In genomic region chr20:58599966-58600365, GRCh38 we compare ENCODE assay signal across 21 cellular contexts.
"Had no signal": no experiment of that assay in that cellular context is flagged by ENCODE, and none has a peak within 500 bp of the region (broad histone marks: within the 10 kb centered on the region; RNA-seq: fewer than 3 reads in every experiment).

No MANE protein-coding gene starts in this region.

- H3K27me3 ChIP-seq: SJSA1 had no signal

- H3K9me3 ChIP-seq: SJSA1 had no signal

- H3K36me3 ChIP-seq: SJSA1 had no signal

- H3K27ac ChIP-seq: HL-60, SJSA1, SK-N-MC had no signal

- H3K4me3 ChIP-seq: SJSA1, SK-N-MC had no signal

- ATAC-seq: Panc1, PC-3 had no signal

- DNase-seq: KBM-7; MV-4-11; NCI-H1092; NCI-H1105 treated with DMSO at 0.1 percent for 48 hours; NCI-H1417 treated with DMSO at 0.1 percent for 48 hours; NCI-H146; NCI-H1694 treated with DMSO at 0.1 percent for 48 hours; NCI-H1930; NCI-H2081; NCI-H2107; NCI-H2227 treated with DMSO at 0.1 percent for 48 hours; NCI-H526 treated with DMSO at 0.1 percent for 48 hours; NCI-H748 treated with DMSO at 0.1 percent for 48 hours; NK-92 treated with Interleukin-12 subunit alpha and Interleukin-12 subunit beta, amount 100 ng/mL, for 24 hours; PC-3; Right ventricle myocardium superior; SIG-M5 had no signal
